23 cellular contexts compared by ENCODE assay signal in the genomic region with DNA sequence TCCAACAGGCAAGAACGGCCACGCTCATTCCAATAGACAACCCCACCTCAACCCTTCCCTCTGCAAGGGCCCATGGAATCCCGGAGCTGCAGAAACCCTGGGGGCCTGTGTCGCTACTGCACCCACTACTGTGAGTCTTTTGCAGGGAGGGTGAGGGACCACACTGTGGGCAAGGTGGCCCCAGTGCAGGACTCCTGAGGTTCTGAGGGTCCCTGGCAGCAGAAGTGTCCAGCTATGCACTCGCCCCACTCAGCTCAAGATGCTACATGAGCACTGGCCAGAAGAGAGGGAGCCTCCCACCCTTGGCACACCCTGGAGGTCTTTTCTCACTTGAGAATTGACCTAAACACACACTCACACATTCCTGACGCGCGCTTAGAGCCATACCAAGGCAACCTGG. TPM values are rescaled to one million over a fixed set of nuclear protein-coding genes. Genes with fewer than 3 reads are reported as not detected.
"Had no signal": no experiment of that assay in that cellular context is flagged by ENCODE, and none has a peak within 500 bp of the region (broad histone marks: within the 10 kb centered on the region; RNA-seq: fewer than 3 reads in every experiment).

No MANE protein-coding gene starts in this region.

- ATAC-seq: activated CD8-positive, alpha-beta T cell treated with anti-CD3 and anti-CD28 coated beads, Interleukin-2, amount 10 ng/mL, durations not matched to agents 7 days and 5 days; T-helper 17 cell; WTC11 had no signal

- H3K27ac ChIP-seq: cardiac muscle cell had no signal

- DNase-seq: activated CD4-positive, alpha-beta T cell treated with anti-CD3 and anti-CD28 coated beads for 48 hours; activated CD4-positive, alpha-beta T cell treated with anti-CD3 and anti-CD28 coated beads, Interleukin-2, amount 50 U/mL, for 4 hours; activated CD4-positive, CD25-positive, alpha-beta regulatory T cell treated with anti-CD3 and anti-CD28 coated beads, Interleukin-2, amount 50 U/mL, for 72 hours; activated CD8-positive, alpha-beta memory T cell treated with anti-CD3 and anti-CD28 coated beads, Interleukin-2, amount 50 U/mL, for 48 hours; activated CD8-positive, alpha-beta T cell treated with anti-CD3 and anti-CD28 coated beads, Interleukin-2, amount 10 ng/mL, durations not matched to agents 7 days and 5 days; activated effector memory CD4-positive, alpha-beta T cell treated with Interleukin-2 at 50 U/mL for 16 hours; activated naive CD4-positive, alpha-beta T cell; activated T-cell treated with anti-CD3 and anti-CD28 coated beads, Interleukin-2, amount 50 U/mL, for 1 hour; amygdala; KG1; NCI-H1048; NCI-H1694; NCI-H2029; NCI-H2107; NCI-H2171 treated with DMSO at 0.1 percent for 48 hours; NCI-H226; NCI-H526; NCI-H774; SIG-M5; T-helper 17 cell; T-helper 9 cell had no signal

- H3K4me3 ChIP-seq: cardiac muscle cell had no signal

- H3K36me3 ChIP-seq: cardiac muscle cell had no signal

RNA-seq across cellular contexts. Expression of gene PAX7, which starts 2.1 kb away (rescaled TPM):
- polyA plus RNA-seq: cardiac muscle cell had no signal
